In genomic region chr11:128687321-128687720, GRCh38 we compare ENCODE assay signal across 7 cellular contexts. TPM values are rescaled to one million over a fixed set of nuclear protein-coding genes. Genes with fewer than 3 reads are reported as not detected.
DNase-seq lines count a peak whose midpoint lies in the region; ATAC-seq and TF ChIP-seq lines count a peak whose summit lies in the region.

No MANE protein-coding gene starts in this region.

- intact Hi-C loops in activated B cell treated with CpG ODN at 0.5 μM for 24 hours (cut with micrococcal nuclease) (loop anchor here (2.0 kb wide), 1 partner anchor 57 kb away; no protein-coding TSS in a partner anchor), left ventricle myocardium superior (cut with micrococcal nuclease) (no loop called here)

- H3K4me1 Mint-ChIP-seq in activated B cell treated with CpG ODN at 0.5 μM for 24 hours = peaks cover 49% of the 10 kb centered on the region
- peaks cover 36% of the 10 kb centered on the region for H3K4me1 Mint-ChIP-seq in stimulated activated effector memory CD8-positive, alpha-beta T cell treated with anti-CD3 and anti-CD28 coated beads, Interleukin-12 subunit alpha, Interleukin-12 subunit beta, amount 100 ng/mL, for 72 hours

- H3K27ac Mint-ChIP-seq in activated B cell treated with CpG ODN at 0.5 μM for 24 hours = no peak overlapping the region
- no peak overlapping the region for H3K27ac Mint-ChIP-seq in stimulated activated effector memory CD8-positive, alpha-beta T cell treated with anti-CD3 and anti-CD28 coated beads, Interleukin-12 subunit alpha, Interleukin-12 subunit beta, amount 100 ng/mL, for 72 hours

- POLR2A ChIA-PET in activated B cell treated with CpG ODN at 0.5 μM for 24 hours (lab: Charles Lee) = interaction anchor here (0.6 to 1.2 kb wide), 6 partner anchors 13 to 98 kb away, joined by 3 to 5 read pairs (median 3); no protein-coding TSS in a partner anchor

- H3K27me3 Mint-ChIP-seq in activated B cell treated with CpG ODN at 0.5 μM for 24 hours = peaks cover 25% of the 10 kb centered on the region

- peak; percentile 37 for DNase-seq in GM20000 (ENCODE audit: low spot score)
- DNase-seq in activated B cell treated with CpG ODN at 0.5 μM for 24 hours = no peak
- DNase-seq in left ventricle myocardium superior = peak; percentile 65
- no peak for DNase-seq in stimulated activated effector memory CD8-positive, alpha-beta T cell treated with anti-CD3 and anti-CD28 coated beads, Interleukin-12 subunit alpha, Interleukin-12 subunit beta, amount 100 ng/mL, for 72 hours (ENCODE audit: low spot score in 2 of 2)
- DNase-seq in GM19238 (ENCODE audit: insufficient read length, low spot score) = no peak

- peak overlapping the region; percentile 84 for H3K4me3 Mint-ChIP-seq in activated B cell treated with CpG ODN at 0.5 μM for 24 hours
- peak overlapping the region; percentile 75 for H3K4me3 Mint-ChIP-seq in stimulated activated effector memory CD8-positive, alpha-beta T cell treated with anti-CD3 and anti-CD28 coated beads, Interleukin-12 subunit alpha, Interleukin-12 subunit beta, amount 100 ng/mL, for 72 hours

- H3K36me3 Mint-ChIP-seq in activated B cell treated with CpG ODN at 0.5 μM for 24 hours (ENCODE audit: low read depth) = no peaks in the 10 kb centered on the region
- H3K36me3 Mint-ChIP-seq in stimulated activated effector memory CD8-positive, alpha-beta T cell treated with anti-CD3 and anti-CD28 coated beads, Interleukin-12 subunit alpha, Interleukin-12 subunit beta, amount 100 ng/mL, for 72 hours = peaks cover 13% of the 10 kb centered on the region

- CTCF ChIA-PET in activated B cell treated with CpG ODN at 0.5 μM for 24 hours (lab: Charles Lee) = interaction anchor here (1.3 kb wide), 1 partner anchor 89 kb away, joined by 3 read pairs; no protein-coding TSS in a partner anchor

- H3K9me3 Mint-ChIP-seq in activated B cell treated with CpG ODN at 0.5 μM for 24 hours = no peaks in the 10 kb centered on the region
- H3K9me3 Mint-ChIP-seq in stimulated activated effector memory CD8-positive, alpha-beta T cell treated with anti-CD3 and anti-CD28 coated beads, Interleukin-12 subunit alpha, Interleukin-12 subunit beta, amount 100 ng/mL, for 72 hours = no peaks in the 10 kb centered on the region

- ATAC-seq in activated B cell treated with CpG ODN at 0.5 μM for 24 hours (ENCODE audit: low read depth) = peak; percentile 19
- peak; percentile 51 for ATAC-seq in left ventricle myocardium superior
- ATAC-seq in stimulated activated effector memory CD8-positive, alpha-beta T cell treated with anti-CD3 and anti-CD28 coated beads, Interleukin-12 subunit alpha, Interleukin-12 subunit beta, amount 100 ng/mL, for 72 hours = peak; percentile 63
- ATAC-seq in GM21825 (IDR thresholded peaks at IDR 0.05; ENCODE audit: unreplicated experiment) = no peak
- ATAC-seq in HG03097 (IDR thresholded peaks at IDR 0.05; ENCODE audit: low FRiP score, unreplicated experiment) = no peak

- TF ChIP-seq CTCF in GM20000 (IDR thresholded peaks at IDR 0.05; ENCODE audit: extremely low read depth, missing control alignments) (no peak), activated B cell treated with CpG ODN at 0.5 μM for 24 hours (IDR thresholded peaks at IDR 0.05) (no peak)

RNA-seq across cellular contexts. Expression of gene FLI1, which starts 6.6 kb away (rescaled TPM):
- total RNA-seq in activated B cell treated with CpG ODN at 0.5 μM for 24 hours = 64.9 and 69.2 TPM in 2 replicates
- total RNA-seq in left ventricle myocardium superior = 18.9 TPM

Comparison
In these comparisons a context has a peak if more than half of its experiments do, and no peak if none do; other contexts are left out.
1. DNase-seq: peak in GM20000 (single experiment) and left ventricle myocardium superior (single experiment); none in activated B cell treated with CpG ODN at 0.5 μM for 24 hours (single experiment), stimulated activated effector memory CD8-positive, alpha-beta T cell treated with anti-CD3 and anti-CD28 coated beads, Interleukin-12 subunit alpha, Interleukin-12 subunit beta, amount 100 ng/mL, for 72 hours (0 of 2) and GM19238 (single experiment).
2. ATAC-seq: peak in activated B cell treated with CpG ODN at 0.5 μM for 24 hours (single experiment), left ventricle myocardium superior (single experiment) and stimulated activated effector memory CD8-positive, alpha-beta T cell treated with anti-CD3 and anti-CD28 coated beads, Interleukin-12 subunit alpha, Interleukin-12 subunit beta, amount 100 ng/mL, for 72 hours (single experiment); none in GM21825 (single experiment) and HG03097 (single experiment).